In the genomic region with DNA sequence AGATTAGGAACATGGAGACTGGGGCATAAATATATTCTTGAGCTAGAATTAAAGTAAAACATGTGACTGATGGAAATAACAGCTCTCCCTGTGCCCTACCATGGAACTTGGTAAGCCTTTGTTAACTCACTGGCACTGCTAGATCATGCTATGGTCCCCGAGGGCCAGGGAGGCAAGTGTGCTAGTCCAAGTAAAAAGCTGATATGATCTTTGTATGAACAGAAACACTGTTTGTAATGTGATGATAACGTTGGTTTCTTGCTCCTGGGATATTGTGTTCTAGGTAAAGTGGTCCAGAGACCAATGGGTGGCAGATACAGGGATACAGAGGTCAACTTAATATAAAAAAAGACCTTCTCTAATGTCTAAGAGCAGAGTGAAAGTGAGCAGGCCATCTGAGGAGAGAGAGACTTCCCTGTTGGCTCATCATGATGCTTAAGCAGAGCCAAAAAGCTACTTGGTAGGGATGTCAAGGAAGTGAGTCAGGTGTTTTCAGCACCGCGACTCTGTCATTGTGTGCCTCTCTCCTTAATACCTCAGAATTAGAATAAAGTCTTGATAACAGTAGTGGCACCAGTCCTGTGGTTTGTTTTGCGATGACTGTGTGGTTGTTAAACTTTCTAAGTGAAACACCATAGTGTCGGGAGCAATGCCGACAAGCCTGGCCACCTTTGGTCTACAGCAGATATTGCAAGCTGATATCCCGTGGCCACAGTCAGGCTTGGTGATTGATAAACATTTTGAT, we compare ENCODE assay signal across 9 cellular contexts. TPM values are rescaled to one million over a fixed set of nuclear protein-coding genes. Genes with fewer than 3 reads are reported as not detected.
DNase-seq lines count a peak whose midpoint lies in the region; ATAC-seq, FAIRE-seq and TF ChIP-seq lines count a peak whose summit lies in the region.
"Had no signal": no experiment of that assay in that cellular context is flagged by ENCODE, and none has a peak within 500 bp of the region (broad histone marks: within the 10 kb centered on the region; RNA-seq: fewer than 3 reads in every experiment).

No MANE protein-coding gene starts in this region.

- H3K4me3 ChIP-seq in Jurkat, Clone E6-1 (ENCODE audit: low read length): no peak overlapping the region
- H3K4me3 ChIP-seq in mucosa of descending colon: no peak overlapping the region
- no peak overlapping the region for H3K4me3 ChIP-seq in kidney (ENCODE audit: low read length in 2 of 2)
- no peak overlapping the region for H3K4me3 ChIP-seq in small intestine (ENCODE audit: low read depth in 1 of 2, low read length in 2 of 2)

- H3K36me3 ChIP-seq in mucosa of descending colon (ENCODE audit: low read depth): no peaks in the 10 kb centered on the region
- H3K36me3 ChIP-seq in kidney (ENCODE audit: control insufficient read depth in 1 of 2, insufficient read depth in 2 of 2, low read length in 2 of 2): no peaks in the 10 kb centered on the region
- no peaks in the 10 kb centered on the region for H3K36me3 ChIP-seq in small intestine (ENCODE audit: control insufficient read depth in 2 of 2, insufficient read depth in 2 of 2, low read length in 2 of 2)

- H3K4me3 Mint-ChIP-seq in activated T-helper 1 cell treated with anti-CD3 and anti-CD28 coated beads, Interleukin-12 subunit alpha, Interleukin-12 subunit beta, Interleukin-2, Interleukin-4 antibody, amounts not matched to agents 30 ng/mL and 10 ng/mL and 1 ng/mL, durations not matched to agents 14 hours and 24 hours and 36 hours: peak overlapping the region; percentile 17

- 63 to 67% (median 66%) methylated on average over 8 of the region's 8 CpGs for WGBS in small intestine, 3 donors

- H3K9ac ChIP-seq in kidney (ENCODE audit: low read length in 2 of 2): no peak overlapping the region

- H3K9me3 ChIP-seq in mucosa of descending colon: no peaks in the 10 kb centered on the region
- no peaks in the 10 kb centered on the region for H3K9me3 ChIP-seq in kidney (ENCODE audit: control insufficient read depth in 1 of 2, low read length in 2 of 2)
- no peaks in the 10 kb centered on the region for H3K9me3 ChIP-seq in small intestine (ENCODE audit: control insufficient read depth, low read depth)

- peaks cover 19% of the 10 kb centered on the region for H3K4me1 Mint-ChIP-seq in activated T-helper 1 cell treated with anti-CD3 and anti-CD28 coated beads, Interleukin-12 subunit alpha, Interleukin-12 subunit beta, Interleukin-2, Interleukin-4 antibody, amounts not matched to agents 30 ng/mL and 10 ng/mL and 1 ng/mL, durations not matched to agents 14 hours and 24 hours and 36 hours (ENCODE audit: low read depth)

- FAIRE-seq in kidney (lab: Jason Lieb, UNC) (no peak), small intestine (lab: Jason Lieb, UNC) (no peak)

- intact Hi-C loops in activated T-helper 1 cell treated with anti-CD3 and anti-CD28 coated beads, Interleukin-12 subunit alpha, Interleukin-12 subunit beta, Interleukin-2, Interleukin-4 antibody, amounts not matched to agents 30 ng/mL and 10 ng/mL and 1 ng/mL, durations not matched to agents 14 hours and 24 hours and 36 hours (cut with micrococcal nuclease): loop anchor here (1.0 to 10.0 kb wide), 8 partner anchors 27 to 1890 kb away; a partner anchor contains a TSS
- intact Hi-C loops in mucosa of descending colon (cut with DNase I, micrococcal nuclease): no loop called here
- intact Hi-C loops in kidney (cut with DNase I): no loop called here

- ATAC-seq in GM21526 (IDR thresholded peaks at IDR 0.05; ENCODE audit: low FRiP score, unreplicated experiment) (peak; percentile 47), mucosa of descending colon (peak; percentile 37)
- ATAC-seq: HCT116 had no signal

- peak; percentile 58 for DNase-seq in EH (ENCODE audit: low read depth)
- peak; percentile 44 for DNase-seq in Jurkat, Clone E6-1 (ENCODE audit: low read depth, low spot score)
- DNase-seq in activated T-helper 1 cell treated with anti-CD3 and anti-CD28 coated beads, Interleukin-12 subunit alpha, Interleukin-12 subunit beta, Interleukin-2, Interleukin-4 antibody, amounts not matched to agents 30 ng/mL and 10 ng/mL and 1 ng/mL, durations not matched to agents 14 hours and 24 hours and 36 hours (ENCODE audit: low spot score): peak; percentile 32
- DNase-seq in mucosa of descending colon: peak in 1 of 3 donors; percentile 4
- no peak for DNase-seq in kidney
- no peak for DNase-seq in AG08396 (ENCODE audit: low spot score)
- DNase-seq in small intestine: no peak

- H3K27ac ChIP-seq in kidney (ENCODE audit: low read depth in 2 of 2, low read length in 2 of 2) (no peak overlapping the region), small intestine (ENCODE audit: low read depth in 1 of 2, low read length in 1 of 2) (no peak overlapping the region)

- H3K9me3 Mint-ChIP-seq in activated T-helper 1 cell treated with anti-CD3 and anti-CD28 coated beads, Interleukin-12 subunit alpha, Interleukin-12 subunit beta, Interleukin-2, Interleukin-4 antibody, amounts not matched to agents 30 ng/mL and 10 ng/mL and 1 ng/mL, durations not matched to agents 14 hours and 24 hours and 36 hours: no peaks in the 10 kb centered on the region

- H3K27me3 ChIP-seq in small intestine (ENCODE audit: control insufficient read depth in 2 of 2, insufficient read depth in 2 of 2, low read length in 2 of 2): no peaks in the 10 kb centered on the region

- peaks cover 4% of the 10 kb centered on the region for H3K27me3 Mint-ChIP-seq in activated T-helper 1 cell treated with anti-CD3 and anti-CD28 coated beads, Interleukin-12 subunit alpha, Interleukin-12 subunit beta, Interleukin-2, Interleukin-4 antibody, amounts not matched to agents 30 ng/mL and 10 ng/mL and 1 ng/mL, durations not matched to agents 14 hours and 24 hours and 36 hours (ENCODE audit: insufficient read depth)

- no peaks in the 10 kb centered on the region for H3K4me1 ChIP-seq in mucosa of descending colon (ENCODE audit: low read depth)
- H3K4me1 ChIP-seq in kidney (ENCODE audit: control insufficient read depth in 1 of 2, insufficient read depth in 1 of 2, low read depth in 1 of 2, low read length in 2 of 2): no peaks in the 10 kb centered on the region
- no peaks in the 10 kb centered on the region for H3K4me1 ChIP-seq in small intestine (ENCODE audit: control insufficient read depth in 2 of 2, insufficient read depth in 1 of 2, low read depth in 1 of 2, low read length in 1 of 2)

- peak overlapping the region; percentile 45 for H3K27ac Mint-ChIP-seq in activated T-helper 1 cell treated with anti-CD3 and anti-CD28 coated beads, Interleukin-12 subunit alpha, Interleukin-12 subunit beta, Interleukin-2, Interleukin-4 antibody, amounts not matched to agents 30 ng/mL and 10 ng/mL and 1 ng/mL, durations not matched to agents 14 hours and 24 hours and 36 hours

- TF ChIP-seq CTCF in mucosa of descending colon (IDR thresholded peaks at IDR 0.05) (no peak), kidney (IDR thresholded peaks at IDR 0.05; ENCODE audit: borderline replicate concordance, extremely low read depth, insufficient read depth) (no peak)

- no peaks in the 10 kb centered on the region for H3K36me3 Mint-ChIP-seq in activated T-helper 1 cell treated with anti-CD3 and anti-CD28 coated beads, Interleukin-12 subunit alpha, Interleukin-12 subunit beta, Interleukin-2, Interleukin-4 antibody, amounts not matched to agents 30 ng/mL and 10 ng/mL and 1 ng/mL, durations not matched to agents 14 hours and 24 hours and 36 hours (ENCODE audit: low read depth)

RNA-seq across cellular contexts. Expression of a gene that starts 27.7 kb away (rescaled TPM):
- polyA plus RNA-seq in Jurkat, Clone E6-1 (2012; ENCODE audit: insufficient read depth, insufficient read length): 16.4 TPM
- total RNA-seq in activated T-helper 1 cell treated with anti-CD3 and anti-CD28 coated beads, Interleukin-12 subunit alpha, Interleukin-12 subunit beta, Interleukin-2, Interleukin-4 antibody, amounts not matched to agents 30 ng/mL and 10 ng/mL and 1 ng/mL, durations not matched to agents 14 hours and 24 hours and 36 hours: 20.9 and 22.2 TPM in 2 replicates
- 10 to 100 TPM in 1 of 3 donors, 1 to 10 TPM in 2; 4.1 to 13.7 (median 5.3) TPM for total RNA-seq in mucosa of descending colon
- 36.7 TPM for total RNA-seq in kidney
- polyA plus RNA-seq in kidney (ENCODE audit: insufficient read depth, low read depth, low replicate concordance): 3.8 TPM
- 1 to 10 TPM in 2 of 3 donors, under 1 TPM in 1; 0.45 to 7.0 (median 1.6) TPM for polyA plus RNA-seq in small intestine

Comparison
In these comparisons a context has a peak if more than half of its experiments do, and no peak if none do; other contexts are left out.
1. DNase-seq: peak in EH (single experiment), Jurkat, Clone E6-1 (single experiment) and activated T-helper 1 cell treated with anti-CD3 and anti-CD28 coated beads, Interleukin-12 subunit alpha, Interleukin-12 subunit beta, Interleukin-2, Interleukin-4 antibody, amounts not matched to agents 30 ng/mL and 10 ng/mL and 1 ng/mL, durations not matched to agents 14 hours and 24 hours and 36 hours (single experiment); none in kidney (single experiment), AG08396 (single experiment) and small intestine (single experiment).